7 cellular contexts compared by ENCODE assay signal in genomic region chr5:35333366-35333765, GRCh38.
"Had no signal": no experiment of that assay in that cellular context is flagged by ENCODE, and none has a peak within 500 bp of the region (broad histone marks: within the 10 kb centered on the region; RNA-seq: fewer than 3 reads in every experiment).

No MANE protein-coding gene starts in this region.

- H3K4me3 ChIP-seq: K562 had no signal

- DNase-seq: IMR-90, KBM-7, KG1 had no signal

- H3K9ac ChIP-seq: KMS-11 had no signal

- H3K27ac ChIP-seq: HL-60, KMS-11 had no signal

- ATAC-seq: K562 had no signal

- FAIRE-seq: HTR-8/SVneo, K562 had no signal

- H3K4me2 ChIP-seq: KMS-11 had no signal
